ENCODE assay signal across 8 cellular contexts in genomic region chr5:139105621-139106071, GRCh38.
DNase-seq lines count a peak whose midpoint lies in the region; ATAC-seq and TF ChIP-seq lines count a peak whose summit lies in the region.

No MANE protein-coding gene starts in this region.

- no peaks in the 10 kb centered on the region for H3K27me3 Mint-ChIP-seq in neural crest cell (ENCODE audit: low read depth)
- no peaks in the 10 kb centered on the region for H3K27me3 Mint-ChIP-seq in osteocyte (ENCODE audit: unreplicated experiment)

- H3K9me3 Mint-ChIP-seq in neural crest cell, result no peaks in the 10 kb centered on the region
- no peaks in the 10 kb centered on the region for H3K9me3 Mint-ChIP-seq in osteocyte (ENCODE audit: unreplicated experiment)
- no peaks in the 10 kb centered on the region for H3K9me3 Mint-ChIP-seq in stimulated activated effector memory CD8-positive, alpha-beta T cell treated with anti-CD3 and anti-CD28 coated beads, Interleukin-12 subunit alpha, Interleukin-12 subunit beta, amount 100 ng/mL, for 72 hours

- ATAC-seq in stimulated activated effector memory CD8-positive, alpha-beta T cell treated with anti-CD3 and anti-CD28 coated beads, Interleukin-12 subunit alpha, Interleukin-12 subunit beta, amount 100 ng/mL, for 72 hours, result no peak
- no peak for ATAC-seq in GM19395 (IDR thresholded peaks at IDR 0.05; ENCODE audit: unreplicated experiment)

- H3K9me3 ChIP-seq in BE2C, result no peaks in the 10 kb centered on the region

- H3K36me3 Mint-ChIP-seq in neural crest cell (ENCODE audit: low read depth) (no peaks in the 10 kb centered on the region), osteocyte (ENCODE audit: unreplicated experiment) (peaks cover 8% of the 10 kb centered on the region)
- H3K36me3 Mint-ChIP-seq in stimulated activated effector memory CD8-positive, alpha-beta T cell treated with anti-CD3 and anti-CD28 coated beads, Interleukin-12 subunit alpha, Interleukin-12 subunit beta, amount 100 ng/mL, for 72 hours, result no peaks in the 10 kb centered on the region

- H3K4me1 Mint-ChIP-seq in neural crest cell (peaks cover 36% of the 10 kb centered on the region), osteocyte (ENCODE audit: unreplicated experiment) (peaks cover 30% of the 10 kb centered on the region)
- peaks cover 6% of the 10 kb centered on the region for H3K4me1 Mint-ChIP-seq in stimulated activated effector memory CD8-positive, alpha-beta T cell treated with anti-CD3 and anti-CD28 coated beads, Interleukin-12 subunit alpha, Interleukin-12 subunit beta, amount 100 ng/mL, for 72 hours

- peak; percentile 68 for DNase-seq in BE2C
- peak; percentile 95 for DNase-seq in NCI-H2029 treated with DMSO at 0.1 percent for 48 hours (lab: John Stamatoyannopoulos, UW)
- peak; percentile 38 for DNase-seq in astrocyte of the hippocampus (ENCODE audit: low read depth, low spot score)
- peak; percentile 17 for DNase-seq in neural crest cell (ENCODE audit: low read depth, low spot score)
- DNase-seq in putamen (ENCODE audit: low spot score), result no peak
- no peak for DNase-seq in osteocyte (ENCODE audit: extremely low spot score, unreplicated experiment)
- DNase-seq in stimulated activated effector memory CD8-positive, alpha-beta T cell treated with anti-CD3 and anti-CD28 coated beads, Interleukin-12 subunit alpha, Interleukin-12 subunit beta, amount 100 ng/mL, for 72 hours (ENCODE audit: low spot score in 2 of 2), result no peak

- H3K4me3 Mint-ChIP-seq in neural crest cell, result no peak overlapping the region
- H3K4me3 Mint-ChIP-seq in osteocyte (ENCODE audit: unreplicated experiment), result no peak overlapping the region
- no peak overlapping the region for H3K4me3 Mint-ChIP-seq in stimulated activated effector memory CD8-positive, alpha-beta T cell treated with anti-CD3 and anti-CD28 coated beads, Interleukin-12 subunit alpha, Interleukin-12 subunit beta, amount 100 ng/mL, for 72 hours

- H3K36me3 ChIP-seq in BE2C, result no peaks in the 10 kb centered on the region; the same call in 1 of the 2 replicates

- TF ChIP-seq CTCF in BE2C (IDR thresholded peaks at IDR 0.05; ENCODE audit: low read depth, low read length), result no peak
- no peak for TF ChIP-seq CTCF in neural crest cell (conservative IDR thresholded peaks at IDR 0.05)
- TF ChIP-seq CTCF in osteocyte (IDR thresholded peaks at IDR 0.05), result no peak

- peaks cover 28% of the 10 kb centered on the region for H3K4me1 ChIP-seq in BE2C

- H3K4me3 ChIP-seq in BE2C (ENCODE audit: low read depth, low read length), result no peak overlapping the region

- H3K27me3 ChIP-seq in BE2C, result no peaks in the 10 kb centered on the region

- H3K27ac Mint-ChIP-seq in neural crest cell (ENCODE audit: unreplicated experiment) (peak overlapping the region; percentile 80), osteocyte (ENCODE audit: unreplicated experiment) (no peak overlapping the region)
- no peak overlapping the region for H3K27ac Mint-ChIP-seq in stimulated activated effector memory CD8-positive, alpha-beta T cell treated with anti-CD3 and anti-CD28 coated beads, Interleukin-12 subunit alpha, Interleukin-12 subunit beta, amount 100 ng/mL, for 72 hours

Comparison
In these comparisons a context has a peak if more than half of its experiments do, and no peak if none do; other contexts are left out.
1. DNase-seq: peak in BE2C (single experiment), NCI-H2029 treated with DMSO at 0.1 percent for 48 hours (single experiment), astrocyte of the hippocampus (single experiment) and neural crest cell (single experiment); none in putamen (single experiment), osteocyte (single experiment) and stimulated activated effector memory CD8-positive, alpha-beta T cell treated with anti-CD3 and anti-CD28 coated beads, Interleukin-12 subunit alpha, Interleukin-12 subunit beta, amount 100 ng/mL, for 72 hours (0 of 2).